ENCODE assay signal across 2 cellular contexts in the genomic region with DNA sequence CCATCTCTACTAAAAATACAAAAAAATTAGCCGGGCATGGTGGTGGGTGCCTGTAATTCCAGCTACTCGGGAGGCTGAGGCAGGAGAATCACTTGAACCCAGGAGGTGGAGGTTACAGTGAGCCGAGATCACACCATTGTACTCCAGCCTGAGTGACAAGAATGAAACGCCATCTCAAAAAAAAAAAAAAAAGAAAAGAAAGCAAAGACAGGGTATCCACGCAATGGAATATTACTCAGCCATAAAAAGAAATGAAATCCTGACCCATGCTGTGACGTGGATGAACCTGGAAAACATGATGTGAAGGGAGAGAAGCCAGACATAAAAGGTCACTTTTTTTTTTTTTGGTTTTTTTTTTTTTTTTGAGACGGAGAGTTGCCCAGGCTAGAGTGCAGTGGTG. TPM values are rescaled to one million over a fixed set of nuclear protein-coding genes. Genes with fewer than 3 reads are reported as not detected.
"Had no signal": no experiment of that assay in that cellular context is flagged by ENCODE, and none has a peak within 500 bp of the region (broad histone marks: within the 10 kb centered on the region; RNA-seq: fewer than 3 reads in every experiment).

No MANE protein-coding gene starts in this region.

RNA-seq across cellular contexts. Expression of a gene that starts 7.9 kb away (rescaled TPM):
- total RNA-seq: activated CD8-positive, alpha-beta T cell treated with anti-CD3 and anti-CD28 coated beads, Interleukin-2, amount 10 ng/mL, durations not matched to agents 7 days and 5 days; activated naive CD8-positive, alpha-beta T cell treated with anti-CD3 and anti-CD28 coated beads, Interleukin-2, amount 10 ng/mL, durations not matched to agents 7 days and 5 days had no signal
